Comparison of ENCODE assay signal across 1 cellular context in the genomic region with DNA sequence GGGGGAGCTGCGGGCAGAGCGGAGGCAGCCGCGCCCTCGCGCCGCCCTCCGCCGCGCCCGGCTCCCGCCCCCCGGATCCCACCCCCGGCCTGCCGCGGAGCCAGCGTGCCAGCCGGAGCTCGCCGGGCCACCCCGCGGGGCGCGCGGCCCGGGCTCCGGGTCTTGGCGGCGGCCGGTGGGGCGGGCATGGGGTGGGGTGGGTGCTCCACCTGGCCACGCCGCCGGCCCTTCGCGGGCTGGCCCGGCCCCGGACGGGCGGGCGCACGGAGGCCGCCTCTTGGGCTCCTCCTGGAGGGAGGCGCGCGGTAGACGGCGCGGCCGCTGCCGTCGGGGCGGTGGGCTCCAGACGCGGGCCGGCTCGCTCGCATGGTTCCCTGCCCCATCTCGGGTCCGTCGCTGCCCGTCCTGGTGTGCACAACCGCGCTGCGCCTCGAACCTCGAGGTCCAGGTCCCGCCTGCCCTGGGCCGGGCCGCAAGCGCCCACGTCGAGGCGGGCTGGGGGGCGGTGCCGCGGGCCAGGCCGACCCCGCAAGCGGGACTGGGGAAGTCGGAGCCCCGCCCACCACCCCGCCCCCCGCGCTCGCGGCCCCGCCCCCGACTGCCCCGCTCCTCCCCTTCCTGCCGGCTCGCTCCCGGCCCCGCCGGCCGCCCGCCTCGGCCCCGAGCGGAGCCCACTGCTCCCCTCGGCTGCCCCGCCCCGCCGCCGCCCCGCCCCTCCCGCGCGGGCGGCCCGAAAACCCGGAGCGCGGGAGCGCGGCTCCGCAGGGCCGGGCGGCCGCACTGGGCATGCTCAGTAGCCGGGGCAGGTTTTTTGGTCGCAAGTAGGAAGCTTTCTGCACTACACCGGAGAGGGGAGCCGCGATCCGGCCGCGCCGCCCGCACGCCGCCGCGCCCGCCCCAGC.
A peak's percentile ranks its signal among the peaks of the same experiment; 100 is the strongest.
TF ChIP-seq lines count a peak whose summit lies in the region.

A gene with protein sequence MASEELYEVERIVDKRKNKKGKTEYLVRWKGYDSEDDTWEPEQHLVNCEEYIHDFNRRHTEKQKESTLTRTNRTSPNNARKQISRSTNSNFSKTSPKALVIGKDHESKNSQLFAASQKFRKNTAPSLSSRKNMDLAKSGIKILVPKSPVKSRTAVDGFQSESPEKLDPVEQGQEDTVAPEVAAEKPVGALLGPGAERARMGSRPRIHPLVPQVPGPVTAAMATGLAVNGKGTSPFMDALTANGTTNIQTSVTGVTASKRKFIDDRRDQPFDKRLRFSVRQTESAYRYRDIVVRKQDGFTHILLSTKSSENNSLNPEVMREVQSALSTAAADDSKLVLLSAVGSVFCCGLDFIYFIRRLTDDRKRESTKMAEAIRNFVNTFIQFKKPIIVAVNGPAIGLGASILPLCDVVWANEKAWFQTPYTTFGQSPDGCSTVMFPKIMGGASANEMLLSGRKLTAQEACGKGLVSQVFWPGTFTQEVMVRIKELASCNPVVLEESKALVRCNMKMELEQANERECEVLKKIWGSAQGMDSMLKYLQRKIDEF (plus strand): TSS at position 814 of the 902 bp plus-strand sequence. CDS start 380 bp downstream, outside the sequence.

TF ChIP-seq in WTC11, 78 proteins besides CTCF, POLR2A, EP300 and RAD21 (continued from another document):
- TF ChIP-seq, protein P1, sequence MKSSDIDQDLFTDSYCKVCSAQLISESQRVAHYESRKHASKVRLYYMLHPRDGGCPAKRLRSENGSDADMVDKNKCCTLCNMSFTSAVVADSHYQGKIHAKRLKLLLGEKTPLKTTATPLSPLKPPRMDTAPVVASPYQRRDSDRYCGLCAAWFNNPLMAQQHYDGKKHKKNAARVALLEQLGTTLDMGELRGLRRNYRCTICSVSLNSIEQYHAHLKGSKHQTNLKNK (CRISPR knock-in tag; IDR thresholded peaks at IDR 0.05) = no peak
- TF ChIP-seq SP1 (CRISPR knock-in tag; conservative IDR thresholded peaks at IDR 0.05) (peak; percentile 60), CREM (CRISPR knock-in tag; IDR thresholded peaks at IDR 0.05) (no peak; the same call in 1 of the 2 replicates), TCF7 (CRISPR knock-in tag; IDR thresholded peaks at IDR 0.05; ENCODE audit: low read depth) (no peak), NR3C1 (CRISPR knock-in tag; conservative IDR thresholded peaks at IDR 0.05; ENCODE audit: low read depth) (no peak; the same call in 1 of the 2 replicates), SMAD4 (CRISPR knock-in tag; IDR thresholded peaks at IDR 0.05) (no peak), E2F1 (CRISPR knock-in tag; IDR thresholded peaks at IDR 0.05) (no peak), FOXP1 (CRISPR knock-in tag; IDR thresholded peaks at IDR 0.05; ENCODE audit: borderline replicate concordance) (peak; percentile 88; the same call in 1 of the 2 replicates), OVOL2 (CRISPR knock-in tag; IDR thresholded peaks at IDR 0.05; ENCODE audit: borderline replicate concordance) (no peak), NFYB (CRISPR knock-in tag; conservative IDR thresholded peaks at IDR 0.05; ENCODE audit: low read depth) (no peak), FOXP4 (CRISPR knock-in tag; IDR thresholded peaks at IDR 0.05) (0 out of 2 replicates have a peak, but pooled peaks have one; percentile 69), SMAD3 (CRISPR knock-in tag; IDR thresholded peaks at IDR 0.05; ENCODE audit: borderline replicate concordance) (no peak), MXD4 (CRISPR knock-in tag; IDR thresholded peaks at IDR 0.05; ENCODE audit: borderline replicate concordance) (no peak), IRF2 (CRISPR knock-in tag; IDR thresholded peaks at IDR 0.05; ENCODE audit: borderline replicate concordance, low read depth) (no peak), GABPB1 (CRISPR knock-in tag; IDR thresholded peaks at IDR 0.05) (no peak), ZNF281 (CRISPR knock-in tag; IDR thresholded peaks at IDR 0.05) (no peak), EMX1 (CRISPR knock-in tag; IDR thresholded peaks at IDR 0.05) (no peak), ZNF396 (CRISPR knock-in tag; IDR thresholded peaks at IDR 0.05; ENCODE audit: borderline replicate concordance) (no peak), TEAD4 (CRISPR knock-in tag; IDR thresholded peaks at IDR 0.05) (no peak), MYBL2 (CRISPR knock-in tag; IDR thresholded peaks at IDR 0.05) (peak; percentile 72; the same call in 1 of the 2 replicates), ZNF317 (CRISPR knock-in tag; IDR thresholded peaks at IDR 0.05; ENCODE audit: borderline replicate concordance, low read depth) (no peak), MLX (CRISPR knock-in tag; IDR thresholded peaks at IDR 0.05) (no peak), NFE2L1 (CRISPR knock-in tag; IDR thresholded peaks at IDR 0.05) (no peak), FOXK1 (CRISPR knock-in tag; IDR thresholded peaks at IDR 0.05) (peak; percentile 53; the same call in 1 of the 2 replicates), RORB (CRISPR knock-in tag; IDR thresholded peaks at IDR 0.05) (no peak), ETV6 (CRISPR knock-in tag; IDR thresholded peaks at IDR 0.05) (no peak)
- TF ChIP-seq, protein P2, sequence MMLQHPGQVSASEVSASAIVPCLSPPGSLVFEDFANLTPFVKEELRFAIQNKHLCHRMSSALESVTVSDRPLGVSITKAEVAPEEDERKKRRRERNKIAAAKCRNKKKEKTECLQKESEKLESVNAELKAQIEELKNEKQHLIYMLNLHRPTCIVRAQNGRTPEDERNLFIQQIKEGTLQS (CRISPR knock-in tag; conservative IDR thresholded peaks at IDR 0.05) = no peak
- TF ChIP-seq, protein P3, sequence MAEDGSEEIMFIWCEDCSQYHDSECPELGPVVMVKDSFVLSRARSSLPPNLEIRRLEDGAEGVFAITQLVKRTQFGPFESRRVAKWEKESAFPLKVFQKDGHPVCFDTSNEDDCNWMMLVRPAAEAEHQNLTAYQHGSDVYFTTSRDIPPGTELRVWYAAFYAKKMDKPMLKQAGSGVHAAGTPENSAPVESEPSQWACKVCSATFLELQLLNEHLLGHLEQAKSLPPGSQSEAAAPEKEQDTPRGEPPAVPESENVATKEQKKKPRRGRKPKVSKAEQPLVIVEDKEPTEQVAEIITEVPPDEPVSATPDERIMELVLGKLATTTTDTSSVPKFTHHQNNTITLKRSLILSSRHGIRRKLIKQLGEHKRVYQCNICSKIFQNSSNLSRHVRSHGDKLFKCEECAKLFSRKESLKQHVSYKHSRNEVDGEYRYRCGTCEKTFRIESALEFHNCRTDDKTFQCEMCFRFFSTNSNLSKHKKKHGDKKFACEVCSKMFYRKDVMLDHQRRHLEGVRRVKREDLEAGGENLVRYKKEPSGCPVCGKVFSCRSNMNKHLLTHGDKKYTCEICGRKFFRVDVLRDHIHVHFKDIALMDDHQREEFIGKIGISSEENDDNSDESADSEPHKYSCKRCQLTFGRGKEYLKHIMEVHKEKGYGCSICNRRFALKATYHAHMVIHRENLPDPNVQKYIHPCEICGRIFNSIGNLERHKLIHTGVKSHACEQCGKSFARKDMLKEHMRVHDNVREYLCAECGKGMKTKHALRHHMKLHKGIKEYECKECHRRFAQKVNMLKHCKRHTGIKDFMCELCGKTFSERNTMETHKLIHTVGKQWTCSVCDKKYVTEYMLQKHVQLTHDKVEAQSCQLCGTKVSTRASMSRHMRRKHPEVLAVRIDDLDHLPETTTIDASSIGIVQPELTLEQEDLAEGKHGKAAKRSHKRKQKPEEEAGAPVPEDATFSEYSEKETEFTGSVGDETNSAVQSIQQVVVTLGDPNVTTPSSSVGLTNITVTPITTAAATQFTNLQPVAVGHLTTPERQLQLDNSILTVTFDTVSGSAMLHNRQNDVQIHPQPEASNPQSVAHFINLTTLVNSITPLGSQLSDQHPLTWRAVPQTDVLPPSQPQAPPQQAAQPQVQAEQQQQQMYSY (CRISPR knock-in tag; IDR thresholded peaks at IDR 0.05) = peak; percentile 92
- TF ChIP-seq, protein P4, sequence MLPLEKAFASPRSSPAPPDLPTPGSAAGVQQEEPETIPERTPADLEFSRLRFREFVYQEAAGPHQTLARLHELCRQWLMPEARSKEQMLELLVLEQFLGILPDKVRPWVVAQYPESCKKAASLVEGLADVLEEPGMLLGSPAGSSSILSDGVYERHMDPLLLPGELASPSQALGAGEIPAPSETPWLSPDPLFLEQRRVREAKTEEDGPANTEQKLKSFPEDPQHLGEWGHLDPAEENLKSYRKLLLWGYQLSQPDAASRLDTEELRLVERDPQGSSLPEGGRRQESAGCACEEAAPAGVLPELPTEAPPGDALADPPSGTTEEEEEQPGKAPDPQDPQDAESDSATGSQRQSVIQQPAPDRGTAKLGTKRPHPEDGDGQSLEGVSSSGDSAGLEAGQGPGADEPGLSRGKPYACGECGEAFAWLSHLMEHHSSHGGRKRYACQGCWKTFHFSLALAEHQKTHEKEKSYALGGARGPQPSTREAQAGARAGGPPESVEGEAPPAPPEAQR (CRISPR knock-in tag; IDR thresholded peaks at IDR 0.05) = no peak
- TF ChIP-seq, protein P5, sequence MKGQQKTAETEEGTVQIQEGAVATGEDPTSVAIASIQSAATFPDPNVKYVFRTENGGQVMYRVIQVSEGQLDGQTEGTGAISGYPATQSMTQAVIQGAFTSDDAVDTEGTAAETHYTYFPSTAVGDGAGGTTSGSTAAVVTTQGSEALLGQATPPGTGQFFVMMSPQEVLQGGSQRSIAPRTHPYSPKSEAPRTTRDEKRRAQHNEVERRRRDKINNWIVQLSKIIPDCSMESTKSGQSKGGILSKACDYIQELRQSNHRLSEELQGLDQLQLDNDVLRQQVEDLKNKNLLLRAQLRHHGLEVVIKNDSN (CRISPR knock-in tag; IDR thresholded peaks at IDR 0.05) = no peak
- TF ChIP-seq, protein P6, sequence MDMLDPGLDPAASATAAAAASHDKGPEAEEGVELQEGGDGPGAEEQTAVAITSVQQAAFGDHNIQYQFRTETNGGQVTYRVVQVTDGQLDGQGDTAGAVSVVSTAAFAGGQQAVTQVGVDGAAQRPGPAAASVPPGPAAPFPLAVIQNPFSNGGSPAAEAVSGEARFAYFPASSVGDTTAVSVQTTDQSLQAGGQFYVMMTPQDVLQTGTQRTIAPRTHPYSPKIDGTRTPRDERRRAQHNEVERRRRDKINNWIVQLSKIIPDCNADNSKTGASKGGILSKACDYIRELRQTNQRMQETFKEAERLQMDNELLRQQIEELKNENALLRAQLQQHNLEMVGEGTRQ (CRISPR knock-in tag; IDR thresholded peaks at IDR 0.05) = no peak
